Comparison of ENCODE assay signal across 10 cellular contexts in genomic region chr1:87336623-87337067, GRCh38. TPM values are rescaled to one million over a fixed set of nuclear protein-coding genes. Genes with fewer than 3 reads are reported as not detected.
DNase-seq lines count a peak whose midpoint lies in the region; ATAC-seq and TF ChIP-seq lines count a peak whose summit lies in the region.
"Had no signal": no experiment of that assay in that cellular context is flagged by ENCODE, and none has a peak within 500 bp of the region (broad histone marks: within the 10 kb centered on the region; RNA-seq: fewer than 3 reads in every experiment).

No MANE protein-coding gene starts in this region.

- H3K4me3 ChIP-seq in GM23338 (peak overlapping the region; percentile 27; the same call in 1 of the 2 replicates), SU-DHL-6 (ENCODE audit: insufficient read depth, low read length, poor library complexity, severe bottlenecking) (no peak overlapping the region), gastroesophageal sphincter (peak overlapping the region; percentile 86 to 95), skin epidermis (peak overlapping the region in 4 of 7 experiments; percentile 2 to 75 (median 38))
- H3K4me3 ChIP-seq: ovary had no signal

- H3K36me3 Mint-ChIP-seq in GM23338 (ENCODE audit: low read depth), result peaks cover 67% of the 10 kb centered on the region

- ATAC-seq in GM23338, result no peak
- no peak for ATAC-seq in gastroesophageal sphincter
- ATAC-seq in HG03469 (IDR thresholded peaks at IDR 0.05; ENCODE audit: unreplicated experiment), result no peak

- no peaks in the 10 kb centered on the region for H3K9me3 Mint-ChIP-seq in GM23338
- H3K9me3 Mint-ChIP-seq: activated naive CD4-positive, alpha-beta T cell treated with anti-CD3 and anti-CD28 coated beads for 36 hours had no signal

- peak overlapping the region; percentile 78 for H3K4me3 Mint-ChIP-seq in GM23338

- peaks cover 96% of the 10 kb centered on the region for H3K79me2 ChIP-seq in GM23338 (replicated peaks; ENCODE audit: insufficient read depth)
- H3K79me2 ChIP-seq in SU-DHL-6 (ENCODE audit: insufficient read depth, low read length), result peaks cover 98% of the 10 kb centered on the region

- peaks cover 45% of the 10 kb centered on the region for H4K20me1 ChIP-seq in GM23338 (replicated peaks; ENCODE audit: insufficient read depth)
- peaks cover 52% of the 10 kb centered on the region for H4K20me1 ChIP-seq in SU-DHL-6 (ENCODE audit: low read depth, low read length)

- TF ChIP-seq CTCF in GM23338 (conservative IDR thresholded peaks at IDR 0.05; ENCODE audit: low read depth in 2 of 2) (no peak), SU-DHL-6 (IDR thresholded peaks at IDR 0.05; ENCODE audit: insufficient read depth, low read length, poor library complexity, severe bottlenecking) (no peak), gastroesophageal sphincter (IDR thresholded peaks at IDR 0.05) (no peak)

- peak overlapping the region; percentile 43 for H3K27ac Mint-ChIP-seq in GM23338
- H3K27ac Mint-ChIP-seq: activated naive CD4-positive, alpha-beta T cell treated with anti-CD3 and anti-CD28 coated beads for 36 hours had no signal

- TF ChIP-seq EP300 in gastroesophageal sphincter (IDR thresholded peaks at IDR 0.05), result no peak

- H3F3A ChIP-seq in GM23338 (replicated peaks; ENCODE audit: low read depth) (no peaks in the 10 kb centered on the region), SU-DHL-6 (ENCODE audit: insufficient read depth) (peaks cover 83% of the 10 kb centered on the region)

- H3K9me3 ChIP-seq in SU-DHL-6 (ENCODE audit: insufficient read depth, low read length) (no peaks in the 10 kb centered on the region), gastroesophageal sphincter (no peaks in the 10 kb centered on the region)
- H3K9me3 ChIP-seq: ovary had no signal

- peaks cover 58% of the 10 kb centered on the region for H3K4me1 Mint-ChIP-seq in GM23338

- no peak for TF ChIP-seq POLR2A in gastroesophageal sphincter (IDR thresholded peaks at IDR 0.05)

- H3K9me2 ChIP-seq in GM23338 (ENCODE audit: insufficient read depth), result no peaks in the 10 kb centered on the region
- no peaks in the 10 kb centered on the region for H3K9me2 ChIP-seq in SU-DHL-6 (replicated peaks; ENCODE audit: insufficient read depth, low read length)

- peaks cover 29% of the 10 kb centered on the region for H3K36me3 ChIP-seq in GM23338 (ENCODE audit: insufficient read depth)
- peaks cover 85% of the 10 kb centered on the region for H3K36me3 ChIP-seq in SU-DHL-6 (ENCODE audit: low read length)
- peaks cover 2 to 28% of the 10 kb centered on the region in 2 donors for H3K36me3 ChIP-seq in gastroesophageal sphincter
- H3K36me3 ChIP-seq: ovary had no signal

- DNase-seq in GM23338 (ENCODE audit: low spot score) (no peak), NCI-H446 treated with DMSO at 0.1 percent for 48 hours (lab: John Stamatoyannopoulos, UW) (no peak), DMS79 treated with DMSO at 0.1 percent for 48 hours (lab: John Stamatoyannopoulos, UW) (no peak)
- DNase-seq: activated naive CD4-positive, alpha-beta T cell treated with anti-CD3 and anti-CD28 coated beads for 36 hours; NCI-H2107; ovary had no signal

- H2AFZ ChIP-seq in GM23338 (no peak overlapping the region), SU-DHL-6 (ENCODE audit: low read depth, low read length, severe bottlenecking) (no peak overlapping the region)

- H3K27me3 ChIP-seq in GM23338 (ENCODE audit: insufficient read depth), result no peaks in the 10 kb centered on the region
- H3K27me3 ChIP-seq in SU-DHL-6 (ENCODE audit: low read length), result no peaks in the 10 kb centered on the region
- H3K27me3 ChIP-seq in gastroesophageal sphincter, result no peaks in the 10 kb centered on the region
- H3K27me3 ChIP-seq: ovary had no signal

- WGBS in gastroesophageal sphincter (ENCODE audit: low coverage in 1 of 2), 2 donors, result 8 to 20% methylated on average over 5 to 10 of the region's 10 CpGs

- peaks cover 9% of the 10 kb centered on the region for H3K27me3 Mint-ChIP-seq in GM23338 (ENCODE audit: insufficient read depth, low read depth, poor library complexity)

- H3K4me1 ChIP-seq in GM23338 (ENCODE audit: insufficient read depth), result peaks cover 53% of the 10 kb centered on the region
- H3K4me1 ChIP-seq in gastroesophageal sphincter, result peaks cover 4 to 92% (median 26%) of the 10 kb centered on the region in 3 donors

- H3K9ac ChIP-seq in SU-DHL-6 (ENCODE audit: low read length), result no peak overlapping the region

- H3K4me2 ChIP-seq in GM23338 (peak overlapping the region; percentile 75), SU-DHL-6 (ENCODE audit: low read depth, low read length, poor library complexity, severe bottlenecking) (peak overlapping the region; percentile 88)

- H3K27ac ChIP-seq in GM23338 (ENCODE audit: low read depth) (peak overlapping the region; percentile 10; the same call in 1 of the 2 replicates), SU-DHL-6 (ENCODE audit: low read depth, low read length) (0 out of 2 replicates have a peak overlapping the region, but pooled peaks have one; percentile 89), gastroesophageal sphincter (peak overlapping the region; percentile 33 to 97 (median 50)), skin epidermis (peak overlapping the region in 11 of 21 experiments; percentile 18 to 97 (median 60))
- H3K27ac ChIP-seq: ovary had no signal

TF ChIP-seq in GM23338, 12 proteins besides CTCF, POLR2A, EP300 and RAD21:
- TF ChIP-seq STAT1 (IDR thresholded peaks at IDR 0.05; ENCODE audit: unreplicated experiment), result no peak
- no peak for TF ChIP-seq POLR2AphosphoS5 (IDR thresholded peaks at IDR 0.05; ENCODE audit: low read depth)
TF ChIP-seq in GM23338: peak in this region for 0.

RNA-seq across cellular contexts. Expression of gene LMO4, which starts 8.0 kb away (rescaled TPM):
- total RNA-seq in GM23338 (2014; rRNA removed; shearing (Covaris generic)), result 96.2 and 112 TPM in 2 replicates
- polyA plus RNA-seq in GM23338 (2016; fragmentation: Nextera tagmentation; extraction: Ambion mirVana), result 35.6 and 35.8 TPM in 2 replicates
- total RNA-seq in gastroesophageal sphincter, result 100 to 1,000 TPM in 1 of 4 donors, 10 to 100 TPM in 3; 44.7 to 166 (median 66.3) TPM

Comparison
In these comparisons a context has a peak if more than half of its experiments do, and no peak if none do; other contexts are left out.
1. H3K27ac ChIP-seq: peak in every context shown above with its lines; median percentile 89 in SU-DHL-6; 60 in skin epidermis; 50 in gastroesophageal sphincter; 10 in GM23338.